27 cellular contexts compared by ENCODE assay signal in the genomic region with DNA sequence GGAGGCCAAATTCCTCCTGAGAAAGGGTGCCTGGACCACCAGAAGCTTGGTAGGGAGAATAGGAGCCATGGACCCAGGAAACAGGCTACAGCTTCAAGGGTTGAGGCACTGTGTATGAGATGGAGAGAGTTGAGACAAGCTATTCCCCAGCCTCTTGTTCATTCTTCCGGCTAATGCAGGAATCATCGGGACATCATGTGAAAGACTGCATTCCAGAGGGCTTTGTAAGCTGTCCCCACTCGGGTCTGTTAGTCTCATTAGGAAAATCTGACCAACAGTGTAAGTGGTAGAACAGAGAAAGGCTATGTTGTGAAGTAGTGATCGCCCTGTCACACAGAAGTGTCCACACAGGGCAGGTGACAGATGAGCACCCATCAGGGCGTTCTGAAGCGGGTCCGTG.
DNase-seq lines count a peak whose midpoint lies in the region; ATAC-seq and TF ChIP-seq lines count a peak whose summit lies in the region.
"Had no signal": no experiment of that assay in that cellular context is flagged by ENCODE, and none has a peak within 500 bp of the region (broad histone marks: within the 10 kb centered on the region; RNA-seq: fewer than 3 reads in every experiment).

No MANE protein-coding gene starts in this region.

- no peaks in the 10 kb centered on the region for H3K36me3 Mint-ChIP-seq in activated CD4-positive, alpha-beta memory T cell treated with anti-CD3 and anti-CD28 coated beads for 36 hours
- no peaks in the 10 kb centered on the region for H3K36me3 Mint-ChIP-seq in activated CD4-positive, alpha-beta T cell treated with anti-CD3 and anti-CD28 coated beads for 36 hours (ENCODE audit: low read depth)

- H3K79me1 ChIP-seq in mesenchymal stem cell (replicated peaks; ENCODE audit: low read length, poor library complexity, severe bottlenecking): no peaks in the 10 kb centered on the region

- no peak overlapping the region for H2AFZ ChIP-seq in mesenchymal stem cell (ENCODE audit: low read depth, low read length)

- H3K27me3 ChIP-seq in mesenchymal stem cell (ENCODE audit: control insufficient read depth in 1 of 2, insufficient read depth in 1 of 2, low read length in 2 of 2): peaks cover 19 to 20% of the 10 kb centered on the region in 2 experiments

- H3K27me3 Mint-ChIP-seq in activated CD4-positive, alpha-beta memory T cell treated with anti-CD3 and anti-CD28 coated beads for 36 hours: peaks cover 17% of the 10 kb centered on the region
- H3K27me3 Mint-ChIP-seq in activated CD4-positive, alpha-beta T cell treated with anti-CD3 and anti-CD28 coated beads for 36 hours: peaks cover 24% of the 10 kb centered on the region

- H4K91ac ChIP-seq in mesenchymal stem cell (ENCODE audit: low read length): no peak overlapping the region

- H3K27ac Mint-ChIP-seq in activated CD4-positive, alpha-beta memory T cell treated with anti-CD3 and anti-CD28 coated beads for 36 hours: no peak overlapping the region
- H3K27ac Mint-ChIP-seq in activated CD4-positive, alpha-beta T cell treated with anti-CD3 and anti-CD28 coated beads for 36 hours: no peak overlapping the region
- H3K27ac Mint-ChIP-seq: activated B cell treated with CpG ODN at 0.5 μM for 24 hours; dendritic cell treated with granulocyte-macrophage colony-stimulating factor and Interleukin-4, amounts not matched to agents 40 ng/mL and 50 ng/mL, for 4 days had no signal

- no peaks in the 10 kb centered on the region for H3K9me3 Mint-ChIP-seq in activated CD4-positive, alpha-beta memory T cell treated with anti-CD3 and anti-CD28 coated beads for 36 hours
- no peaks in the 10 kb centered on the region for H3K9me3 Mint-ChIP-seq in activated CD4-positive, alpha-beta T cell treated with anti-CD3 and anti-CD28 coated beads for 36 hours (ENCODE audit: low read depth)
- H3K9me3 Mint-ChIP-seq: activated B cell treated with CpG ODN at 0.5 μM for 24 hours; dendritic cell treated with granulocyte-macrophage colony-stimulating factor and Interleukin-4, amounts not matched to agents 40 ng/mL and 50 ng/mL, for 4 days; neural crest cell had no signal

- intact Hi-C loops in activated CD4-positive, alpha-beta memory T cell treated with anti-CD3 and anti-CD28 coated beads for 36 hours (cut with micrococcal nuclease): no loop called here
- intact Hi-C loops in activated CD4-positive, alpha-beta T cell treated with anti-CD3 and anti-CD28 coated beads for 36 hours (cut with DNase I, micrococcal nuclease): no loop called here

- peak overlapping the region in 1 of 2 experiments; percentile 73 for H3K23ac ChIP-seq in mesenchymal stem cell (ENCODE audit: low read length in 2 of 2)

- TF ChIP-seq CTCF in cardiac fibroblast (IDR thresholded peaks at IDR 0.05; ENCODE audit: low read depth, low read length): no peak

- DNase-seq in A172 (ENCODE audit: low spot score) (peak; percentile 18), HCEC 1CT (peak; percentile 45), cardiac fibroblast (ENCODE audit: low read depth in 2 of 2) (peak; percentile 53 to 81), mesenchymal stem cell (peak; percentile 9), HPDE6-E6E7 (ENCODE audit: extremely low spot score) (no peak)
- DNase-seq in activated CD4-positive, alpha-beta memory T cell treated with anti-CD3 and anti-CD28 coated beads for 36 hours: no peak
- DNase-seq in activated CD4-positive, alpha-beta T cell treated with anti-CD3 and anti-CD28 coated beads for 36 hours: no peak
- DNase-seq: activated B cell treated with CpG ODN at 0.5 μM for 24 hours; activated CD4-positive, alpha-beta T cell treated with anti-CD3 and anti-CD28 coated beads, Interleukin-2, amount 50 U/mL, for 48 hours; activated effector memory CD4-positive, alpha-beta T cell treated with Interleukin-2 at 50 U/mL for 16 hours; Caco-2; DMS79 treated with DMSO at 0.1 percent for 48 hours; GOT3; hippocampal formation; NCI-H1436; NCI-H526; stimulated activated CD4-positive, alpha-beta T cell treated with anti-CD3 and anti-CD28 coated beads, Interleukin-2, amount 100 ng/mL, for 48 hours; stimulated activated naive CD4-positive, alpha-beta T cell; tibial artery had no signal

- no peak overlapping the region for H2BK12ac ChIP-seq in mesenchymal stem cell (ENCODE audit: low read length in 2 of 2)

- H4K8ac ChIP-seq in mesenchymal stem cell (ENCODE audit: low read length): no peak overlapping the region

- no peak overlapping the region for H3K4me3 Mint-ChIP-seq in activated CD4-positive, alpha-beta memory T cell treated with anti-CD3 and anti-CD28 coated beads for 36 hours
- H3K4me3 Mint-ChIP-seq in activated CD4-positive, alpha-beta T cell treated with anti-CD3 and anti-CD28 coated beads for 36 hours: no peak overlapping the region
- H3K4me3 Mint-ChIP-seq: activated B cell treated with CpG ODN at 0.5 μM for 24 hours; dendritic cell treated with granulocyte-macrophage colony-stimulating factor and Interleukin-4, amounts not matched to agents 40 ng/mL and 50 ng/mL, for 4 days; neural crest cell had no signal

- H3K14ac ChIP-seq in mesenchymal stem cell (ENCODE audit: low read length in 2 of 2): no peak overlapping the region

- H3K4me3 ChIP-seq in cardiac fibroblast (replicated peaks in 1 of 2; ENCODE audit: low read depth in 2 of 2, low read length in 2 of 2) (no peak overlapping the region), mesenchymal stem cell (ENCODE audit: insufficient read depth in 1 of 2, low read depth in 1 of 2, low read length in 2 of 2) (no peak overlapping the region)
- H3K4me3 ChIP-seq: breast epithelium, prostate gland, smooth muscle cell, tibial artery had no signal

- CTCF ChIA-PET in activated CD4-positive, alpha-beta memory T cell treated with anti-CD3 and anti-CD28 coated beads for 36 hours (lab: Charles Lee): no interaction called here
- CTCF ChIA-PET in activated CD4-positive, alpha-beta T cell treated with anti-CD3 and anti-CD28 coated beads for 36 hours (lab: Charles Lee): no interaction called here

- H3K4me1 Mint-ChIP-seq in activated CD4-positive, alpha-beta memory T cell treated with anti-CD3 and anti-CD28 coated beads for 36 hours (ENCODE audit: low read depth): no peaks in the 10 kb centered on the region
- no peaks in the 10 kb centered on the region for H3K4me1 Mint-ChIP-seq in activated CD4-positive, alpha-beta T cell treated with anti-CD3 and anti-CD28 coated beads for 36 hours
- H3K4me1 Mint-ChIP-seq: activated B cell treated with CpG ODN at 0.5 μM for 24 hours, neural crest cell had no signal

- no peak overlapping the region for H2AK5ac ChIP-seq in mesenchymal stem cell (ENCODE audit: low read length, severe bottlenecking)

- no peak overlapping the region for H3K4me2 ChIP-seq in mesenchymal stem cell (ENCODE audit: low read length, poor library complexity, severe bottlenecking)
- H3K4me2 ChIP-seq: smooth muscle cell had no signal

- ATAC-seq in activated CD4-positive, alpha-beta T cell treated with anti-CD3 and anti-CD28 coated beads for 36 hours: no peak
- ATAC-seq in GM21515 (IDR thresholded peaks at IDR 0.05; ENCODE audit: unreplicated experiment): no peak
- ATAC-seq: SK-N-SH treated with all-trans-retinoic acid at 6 μM for 48 hours had no signal

- no peaks in the 10 kb centered on the region for H3K4me1 ChIP-seq in mesenchymal stem cell (ENCODE audit: control insufficient read depth, insufficient read depth, low read depth, low read length)
- H3K4me1 ChIP-seq: breast epithelium, Caco-2, prostate gland, tibial artery had no signal

- H2BK5ac ChIP-seq in mesenchymal stem cell (ENCODE audit: low read depth, low read length, poor library complexity, severe bottlenecking): no peak overlapping the region

- no peak overlapping the region for H3K9ac ChIP-seq in mesenchymal stem cell (ENCODE audit: low read length)

- H3K36me3 ChIP-seq in mesenchymal stem cell (ENCODE audit: control insufficient read depth in 1 of 2, insufficient read depth in 2 of 2, low read depth in 1 of 2, low read length in 2 of 2): no peaks in the 10 kb centered on the region
- H3K36me3 ChIP-seq: breast epithelium, prostate gland, tibial artery had no signal

- no peak overlapping the region for H3K4ac ChIP-seq in mesenchymal stem cell (ENCODE audit: low read depth in 1 of 2, low read length in 2 of 2)

- H2BK120ac ChIP-seq in mesenchymal stem cell (ENCODE audit: low read depth, low read length): no peak overlapping the region

- no peaks in the 10 kb centered on the region for H3K9me3 ChIP-seq in mesenchymal stem cell (ENCODE audit: control insufficient read depth, low read length)
- H3K9me3 ChIP-seq: breast epithelium, Caco-2, prostate gland, tibial artery had no signal

- no peak overlapping the region for H3K27ac ChIP-seq in mesenchymal stem cell (ENCODE audit: low read length, poor library complexity, severe bottlenecking)
- H3K27ac ChIP-seq: 22Rv1, breast epithelium, prostate gland, tibial artery had no signal

- H3K18ac ChIP-seq in mesenchymal stem cell (ENCODE audit: low read depth in 1 of 2, low read length in 2 of 2): no peak overlapping the region

- no peak overlapping the region for H2BK15ac ChIP-seq in mesenchymal stem cell (ENCODE audit: low read depth, poor library complexity, severe bottlenecking)

- WGBS in mesenchymal stem cell: 72% methylated on average over 7 of the region's 7 CpGs

- POLR2A ChIA-PET in activated CD4-positive, alpha-beta memory T cell treated with anti-CD3 and anti-CD28 coated beads for 36 hours (lab: Charles Lee): no interaction called here
- POLR2A ChIA-PET in activated CD4-positive, alpha-beta T cell treated with anti-CD3 and anti-CD28 coated beads for 36 hours (lab: Charles Lee): no interaction called here

Comparison
In these comparisons a context has a peak if more than half of its experiments do, and no peak if none do; other contexts are left out.
1. DNase-seq: peak in A172 (single experiment), HCEC 1CT (single experiment), cardiac fibroblast (2 of 2) and mesenchymal stem cell (single experiment); none in activated CD4-positive, alpha-beta memory T cell treated with anti-CD3 and anti-CD28 coated beads for 36 hours (single experiment), activated CD4-positive, alpha-beta T cell treated with anti-CD3 and anti-CD28 coated beads for 36 hours (single experiment) and HPDE6-E6E7 (single experiment).